Comparison of ENCODE assay signal across 3 cellular contexts in genomic region chr16:69531988-69532387, GRCh38.
A peak's percentile ranks its signal among the peaks of the same experiment; 100 is the strongest.
TF ChIP-seq lines count a peak whose summit lies in the region.

No MANE protein-coding gene starts in this region.

TF ChIP-seq in A549, 52 proteins besides CTCF, POLR2A, EP300 and RAD21 (continues in another document):
- no peak for TF ChIP-seq SMC3 (IDR thresholded peaks at IDR 0.05)
- TF ChIP-seq, protein P1, sequence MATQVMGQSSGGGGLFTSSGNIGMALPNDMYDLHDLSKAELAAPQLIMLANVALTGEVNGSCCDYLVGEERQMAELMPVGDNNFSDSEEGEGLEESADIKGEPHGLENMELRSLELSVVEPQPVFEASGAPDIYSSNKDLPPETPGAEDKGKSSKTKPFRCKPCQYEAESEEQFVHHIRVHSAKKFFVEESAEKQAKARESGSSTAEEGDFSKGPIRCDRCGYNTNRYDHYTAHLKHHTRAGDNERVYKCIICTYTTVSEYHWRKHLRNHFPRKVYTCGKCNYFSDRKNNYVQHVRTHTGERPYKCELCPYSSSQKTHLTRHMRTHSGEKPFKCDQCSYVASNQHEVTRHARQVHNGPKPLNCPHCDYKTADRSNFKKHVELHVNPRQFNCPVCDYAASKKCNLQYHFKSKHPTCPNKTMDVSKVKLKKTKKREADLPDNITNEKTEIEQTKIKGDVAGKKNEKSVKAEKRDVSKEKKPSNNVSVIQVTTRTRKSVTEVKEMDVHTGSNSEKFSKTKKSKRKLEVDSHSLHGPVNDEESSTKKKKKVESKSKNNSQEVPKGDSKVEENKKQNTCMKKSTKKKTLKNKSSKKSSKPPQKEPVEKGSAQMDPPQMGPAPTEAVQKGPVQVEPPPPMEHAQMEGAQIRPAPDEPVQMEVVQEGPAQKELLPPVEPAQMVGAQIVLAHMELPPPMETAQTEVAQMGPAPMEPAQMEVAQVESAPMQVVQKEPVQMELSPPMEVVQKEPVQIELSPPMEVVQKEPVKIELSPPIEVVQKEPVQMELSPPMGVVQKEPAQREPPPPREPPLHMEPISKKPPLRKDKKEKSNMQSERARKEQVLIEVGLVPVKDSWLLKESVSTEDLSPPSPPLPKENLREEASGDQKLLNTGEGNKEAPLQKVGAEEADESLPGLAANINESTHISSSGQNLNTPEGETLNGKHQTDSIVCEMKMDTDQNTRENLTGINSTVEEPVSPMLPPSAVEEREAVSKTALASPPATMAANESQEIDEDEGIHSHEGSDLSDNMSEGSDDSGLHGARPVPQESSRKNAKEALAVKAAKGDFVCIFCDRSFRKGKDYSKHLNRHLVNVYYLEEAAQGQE (IDR thresholded peaks at IDR 0.05) = no peak
- TF ChIP-seq, protein P2, sequence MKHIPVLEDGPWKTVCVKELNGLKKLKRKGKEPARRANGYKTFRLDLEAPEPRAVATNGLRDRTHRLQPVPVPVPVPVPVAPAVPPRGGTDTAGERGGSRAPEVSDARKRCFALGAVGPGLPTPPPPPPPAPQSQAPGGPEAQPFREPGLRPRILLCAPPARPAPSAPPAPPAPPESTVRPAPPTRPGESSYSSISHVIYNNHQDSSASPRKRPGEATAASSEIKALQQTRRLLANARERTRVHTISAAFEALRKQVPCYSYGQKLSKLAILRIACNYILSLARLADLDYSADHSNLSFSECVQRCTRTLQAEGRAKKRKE (CRISPR knock-in tag; IDR thresholded peaks at IDR 0.05; ENCODE audit: low read depth) = no peak
- no peak for TF ChIP-seq JUNB (IDR thresholded peaks at IDR 0.05)
- no peak for TF ChIP-seq FOXS1 (CRISPR knock-in tag; IDR thresholded peaks at IDR 0.05)
- no peak for TF ChIP-seq RNF2 (IDR thresholded peaks at IDR 0.05; ENCODE audit: borderline replicate concordance, low read depth)
- TF ChIP-seq PHF8 (IDR thresholded peaks at IDR 0.05; ENCODE audit: borderline replicate concordance, low read depth) = no peak
- no peak for TF ChIP-seq RARB (CRISPR knock-in tag; IDR thresholded peaks at IDR 0.05)
- TF ChIP-seq HES2 (IDR thresholded peaks at IDR 0.05) = no peak
- TF ChIP-seq ELK1 (IDR thresholded peaks at IDR 0.05; ENCODE audit: low read depth, low read length) = no peak
- no peak for TF ChIP-seq E2F6 (IDR thresholded peaks at IDR 0.05; ENCODE audit: borderline replicate concordance, low read depth)
- TF ChIP-seq POLR2AphosphoS2 (conservative IDR thresholded peaks at IDR 0.05; ENCODE audit: low read length) = no peak
- no peak for TF ChIP-seq GATA3 (IDR thresholded peaks at IDR 0.05; ENCODE audit: borderline replicate concordance)
- TF ChIP-seq HEYL (CRISPR knock-in tag; IDR thresholded peaks at IDR 0.05) = no peak
- no peak for TF ChIP-seq MYC (IDR thresholded peaks at IDR 0.05; ENCODE audit: borderline replicate concordance, low read length)

TF ChIP-seq in HCT116, 20 proteins besides CTCF, POLR2A, EP300 and RAD21:
- TF ChIP-seq ELF1 (IDR thresholded peaks at IDR 0.05; ENCODE audit: borderline replicate concordance, low read depth) = no peak
- TF ChIP-seq, protein P3, sequence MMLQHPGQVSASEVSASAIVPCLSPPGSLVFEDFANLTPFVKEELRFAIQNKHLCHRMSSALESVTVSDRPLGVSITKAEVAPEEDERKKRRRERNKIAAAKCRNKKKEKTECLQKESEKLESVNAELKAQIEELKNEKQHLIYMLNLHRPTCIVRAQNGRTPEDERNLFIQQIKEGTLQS (IDR thresholded peaks at IDR 0.05) = no peak
- no peak for TF ChIP-seq SIN3A (IDR thresholded peaks at IDR 0.05; ENCODE audit: low read depth)
- 0 out of 2 replicates have a peak, but pooled peaks have one; percentile 9 for TF ChIP-seq SP1 (IDR thresholded peaks at IDR 0.05; ENCODE audit: low read depth)
- no peak for TF ChIP-seq EZH2phosphoT487 (IDR thresholded peaks at IDR 0.05; ENCODE audit: borderline replicate concordance)
- no peak for TF ChIP-seq CEBPB (IDR thresholded peaks at IDR 0.05; ENCODE audit: low read depth)
- 0 out of 2 replicates have a peak, but pooled peaks have one; percentile 33 for TF ChIP-seq CBX3 (IDR thresholded peaks at IDR 0.05; ENCODE audit: low read depth)
- no peak for TF ChIP-seq ZFX (IDR thresholded peaks at IDR 0.05)
- TF ChIP-seq, protein P4, sequence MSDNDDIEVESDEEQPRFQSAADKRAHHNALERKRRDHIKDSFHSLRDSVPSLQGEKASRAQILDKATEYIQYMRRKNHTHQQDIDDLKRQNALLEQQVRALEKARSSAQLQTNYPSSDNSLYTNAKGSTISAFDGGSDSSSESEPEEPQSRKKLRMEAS (IDR thresholded peaks at IDR 0.05) = no peak

TF ChIP-seq in H1, 55 proteins besides CTCF, POLR2A, EP300 and RAD21:
- TF ChIP-seq SUZ12 (IDR thresholded peaks at IDR 0.05; ENCODE audit: low read length) (no peak), KDM5A (IDR thresholded peaks at IDR 0.05; ENCODE audit: low read length) (no peak), SP2 (IDR thresholded peaks at IDR 0.05; ENCODE audit: low read length) (no peak), BCL11A (IDR thresholded peaks at IDR 0.05; ENCODE audit: low read depth in 2 of 2, low read length in 2 of 2) (no peak), KDM4A (IDR thresholded peaks at IDR 0.05; ENCODE audit: low read depth, low read length, severe bottlenecking) (no peak), ATF2 (IDR thresholded peaks at IDR 0.05; ENCODE audit: low read length) (no peak), KDM1A (IDR thresholded peaks at IDR 0.05; ENCODE audit: borderline replicate concordance, low read length) (no peak), SP1 (IDR thresholded peaks at IDR 0.05; ENCODE audit: low read depth, low read length) (no peak), USF2 (IDR thresholded peaks at IDR 0.05; ENCODE audit: low read length) (no peak), CHD2 (IDR thresholded peaks at IDR 0.05; ENCODE audit: low read length) (no peak), CBX5 (IDR thresholded peaks at IDR 0.05; ENCODE audit: low read depth, low read length) (no peak), CBX8 (IDR thresholded peaks at IDR 0.05; ENCODE audit: borderline replicate concordance, low read depth, low read length) (no peak), HDAC2 (IDR thresholded peaks at IDR 0.05; ENCODE audit: borderline replicate concordance in 1 of 2, low read depth in 2 of 2, low read length in 2 of 2) (no peak)
- TF ChIP-seq, protein P4 (IDR thresholded peaks at IDR 0.05) = no peak
- TF ChIP-seq, protein P3 (IDR thresholded peaks at IDR 0.05; ENCODE audit: insufficient read depth, low read depth, low read length) = no peak
